ENCODE assay signal across 32 cellular contexts in genomic region chr5:151248651-151249050, GRCh38. TPM values are rescaled to one million over a fixed set of nuclear protein-coding genes. Genes with fewer than 3 reads are reported as not detected.
"Had no signal": no experiment of that assay in that cellular context is flagged by ENCODE, and none has a peak within 500 bp of the region (broad histone marks: within the 10 kb centered on the region; RNA-seq: fewer than 3 reads in every experiment).

No MANE protein-coding gene starts in this region.

- H3K27me3 Mint-ChIP-seq: activated B cell treated with CpG ODN at 0.5 μM for 24 hours; activated CD8-positive, alpha-beta memory T cell treated with anti-CD3 and anti-CD28 coated beads, Interleukin-2, amount 10 ng/mL, durations not matched to agents 7 days and 5 days; activated naive CD8-positive, alpha-beta T cell; naive thymus-derived CD8-positive, alpha-beta T cell had no signal

- H3K4me3 Mint-ChIP-seq: activated B cell treated with CpG ODN at 0.5 μM for 24 hours; activated CD8-positive, alpha-beta memory T cell treated with anti-CD3 and anti-CD28 coated beads, Interleukin-2, amount 10 ng/mL, durations not matched to agents 7 days and 5 days; activated CD8-positive, alpha-beta T cell treated with anti-CD3 and anti-CD28 coated beads, Interleukin-2, amount 10 ng/mL, durations not matched to agents 7 days and 5 days; activated naive CD8-positive, alpha-beta T cell; naive thymus-derived CD8-positive, alpha-beta T cell; stimulated activated effector memory CD8-positive, alpha-beta T cell treated with anti-CD3 and anti-CD28 coated beads, Interleukin-12 subunit alpha, Interleukin-12 subunit beta, amount 100 ng/mL, for 72 hours; T-helper 1 cell treated with Interleukin-12 subunit alpha and Interleukin-12 subunit beta and Interleukin-4 antibody, amounts not matched to agents 30 μg/mL and 1 μg/mL, for 36 hours had no signal

- H3K27me3 ChIP-seq: colonic mucosa, esophagus squamous epithelium, heart right ventricle, suprapubic skin, tibial artery had no signal

- H3K27ac ChIP-seq: colonic mucosa, epithelial cell of prostate, esophagus squamous epithelium, heart right ventricle, lower lobe of right lung, skin epidermis, suprapubic skin, tibial artery had no signal

- H3K4me3 ChIP-seq: colonic mucosa, esophagus squamous epithelium, heart right ventricle, lower lobe of right lung, skin epidermis, suprapubic skin, tibial artery had no signal

- H3K9me3 Mint-ChIP-seq: activated B cell treated with CpG ODN at 0.5 μM for 24 hours; naive thymus-derived CD8-positive, alpha-beta T cell; stimulated activated effector memory CD8-positive, alpha-beta T cell treated with anti-CD3 and anti-CD28 coated beads, Interleukin-12 subunit alpha, Interleukin-12 subunit beta, amount 100 ng/mL, for 72 hours; T-helper 1 cell treated with Interleukin-12 subunit alpha and Interleukin-12 subunit beta and Interleukin-4 antibody, amounts not matched to agents 30 μg/mL and 1 μg/mL, for 36 hours had no signal

- H3K36me3 ChIP-seq: colonic mucosa, esophagus squamous epithelium, heart right ventricle, lower lobe of right lung, suprapubic skin, tibial artery had no signal

- DNase-seq: activated B cell treated with CpG ODN at 0.5 μM for 24 hours; activated CD8-positive, alpha-beta memory T cell treated with anti-CD3 and anti-CD28 coated beads, Interleukin-2, amount 10 ng/mL, durations not matched to agents 7 days and 5 days; activated CD8-positive, alpha-beta T cell treated with anti-CD3 and anti-CD28 coated beads, Interleukin-2, amount 10 ng/mL, durations not matched to agents 7 days and 5 days; activated effector memory CD4-positive, alpha-beta T cell treated with Interleukin-2 at 50 U/mL for 16 hours; activated naive CD4-positive, alpha-beta T cell treated with Interleukin-2 at 50 U/mL for 16 hours; anterior cingulate cortex; cerebellar nuclear complex; colonic mucosa; effector CD8-positive, alpha-beta T cell; esophagus squamous epithelium; foreskin melanocyte; heart right ventricle; lower lobe of right lung; mesenchymal stem cell; naive thymus-derived CD8-positive, alpha-beta T cell; posterior cingulate gyrus; stimulated activated CD4-positive, alpha-beta T cell treated with anti-CD3 and anti-CD28 coated beads, Interleukin-4, amount 100 ng/mL, for 24 hours; tibial artery had no signal

- H3K27ac Mint-ChIP-seq: activated B cell treated with CpG ODN at 0.5 μM for 24 hours; activated CD8-positive, alpha-beta memory T cell treated with anti-CD3 and anti-CD28 coated beads, Interleukin-2, amount 10 ng/mL, durations not matched to agents 7 days and 5 days; activated CD8-positive, alpha-beta T cell treated with anti-CD3 and anti-CD28 coated beads, Interleukin-2, amount 10 ng/mL, durations not matched to agents 7 days and 5 days; activated naive CD8-positive, alpha-beta T cell; stimulated activated effector memory CD8-positive, alpha-beta T cell treated with anti-CD3 and anti-CD28 coated beads, Interleukin-12 subunit alpha, Interleukin-12 subunit beta, amount 100 ng/mL, for 72 hours; T-helper 1 cell treated with Interleukin-12 subunit alpha and Interleukin-12 subunit beta and Interleukin-4 antibody, amounts not matched to agents 30 μg/mL and 1 μg/mL, for 36 hours had no signal

- H3K36me3 Mint-ChIP-seq: activated naive CD8-positive, alpha-beta T cell; naive thymus-derived CD8-positive, alpha-beta T cell had no signal

- H3K9me3 ChIP-seq: colonic mucosa, esophagus squamous epithelium, heart right ventricle, lower lobe of right lung, suprapubic skin, tibial artery had no signal

RNA-seq across cellular contexts. Expression of gene SLC36A3, which starts 54.9 kb away (rescaled TPM):
- total RNA-seq: activated B cell treated with CpG ODN at 0.5 μM for 24 hours; activated CD8-positive, alpha-beta memory T cell treated with anti-CD3 and anti-CD28 coated beads, Interleukin-2, amount 10 ng/mL, durations not matched to agents 7 days and 5 days; activated CD8-positive, alpha-beta T cell treated with anti-CD3 and anti-CD28 coated beads, Interleukin-2, amount 10 ng/mL, durations not matched to agents 7 days and 5 days; colonic mucosa; dermis microvascular lymphatic vessel endothelial cell; esophagus squamous epithelium; glomerular endothelial cell; heart right ventricle; kidney epithelial cell; left lobe of liver; lower lobe of right lung; naive thymus-derived CD8-positive, alpha-beta T cell; osteoblast; sciatic nerve; suprapubic skin; ureter had no signal
- polyA plus RNA-seq: adipose tissue; heart right ventricle; naive thymus-derived CD8-positive, alpha-beta T cell had no signal
